Comparison of ENCODE assay signal across 15 cellular contexts in genomic region chr1:97277891-97278662, GRCh38.
A peak's percentile ranks its signal among the peaks of the same experiment; 100 is the strongest.
DNase-seq lines count a peak whose midpoint lies in the region; ATAC-seq and TF ChIP-seq lines count a peak whose summit lies in the region.
"Had no signal": no experiment of that assay in that cellular context is flagged by ENCODE, and none has a peak within 500 bp of the region (broad histone marks: within the 10 kb centered on the region; RNA-seq: fewer than 3 reads in every experiment).

No MANE protein-coding gene starts in this region.

- no peaks in the 10 kb centered on the region for H4K20me1 ChIP-seq in osteoblast (ENCODE audit: insufficient read depth, low read length)

- H3K4me1 ChIP-seq in osteoblast (ENCODE audit: insufficient read depth, low read length) = peaks cover 7% of the 10 kb centered on the region

- no peak overlapping the region for H2AFZ ChIP-seq in osteoblast (ENCODE audit: low read length)

- peak overlapping the region; percentile 89 for H3K27ac ChIP-seq in epithelial cell of prostate
- H3K27ac ChIP-seq in osteoblast (ENCODE audit: low read depth, low read length) = peak overlapping the region; percentile 41

- TF ChIP-seq CTCF in osteoblast (IDR thresholded peaks at IDR 0.05; ENCODE audit: extremely low read depth, low read depth, low read length) = no peak

- ATAC-seq in HG02885 (IDR thresholded peaks at IDR 0.05; ENCODE audit: poor library complexity, unreplicated experiment) (no peak), HG02798 (IDR thresholded peaks at IDR 0.05; ENCODE audit: poor library complexity, unreplicated experiment) (no peak)
- ATAC-seq: stimulated activated memory B cell treated with anti-CD40 and anti-IgM and Interleukin-4, amounts not matched to agents 10 μg/mL and 1 μg/mL and 100 μg/mL, for 72 hours had no signal

- H3K4me2 ChIP-seq in osteoblast (ENCODE audit: insufficient read depth, low read length) = no peak overlapping the region

- no peaks in the 10 kb centered on the region for H3K36me3 ChIP-seq in osteoblast (ENCODE audit: insufficient read depth, low read length)

- no peaks in the 10 kb centered on the region for H3K9me3 ChIP-seq in osteoblast (ENCODE audit: low read depth, low read length)

- DNase-seq in DMS53 (lab: John Stamatoyannopoulos, UW) (peak; percentile 95), M059J (ENCODE audit: low read depth) (peak; percentile 87), epithelial cell of prostate (ENCODE audit: low read depth, low spot score) (peak; percentile 75), osteoblast (ENCODE audit: insufficient read length, low spot score, missing footprints) (no peak), 8988T (no peak), NCI-H1105 treated with DMSO at 0.1 percent for 48 hours (lab: John Stamatoyannopoulos, UW) (no peak)
- DNase-seq: activated effector memory CD4-positive, alpha-beta T cell treated with anti-CD3 and anti-CD28 coated beads, Interleukin-2, amount 50 U/mL, for 16 hours; effector CD8-positive, alpha-beta T cell; GDM1; KG1; NCI-H69; T-helper 9 cell had no signal

- no peaks in the 10 kb centered on the region for H3K27me3 ChIP-seq in osteoblast (ENCODE audit: insufficient read depth, low read length)

- H3K79me2 ChIP-seq in osteoblast (ENCODE audit: insufficient read depth, low read length) = no peaks in the 10 kb centered on the region

- no peak overlapping the region for H3K4me3 ChIP-seq in osteoblast (ENCODE audit: insufficient read depth, low read length)

Comparison
In these comparisons a context has a peak if more than half of its experiments do, and no peak if none do; other contexts are left out.
1. DNase-seq: peak in DMS53 (single experiment), M059J (single experiment) and epithelial cell of prostate (single experiment); none in osteoblast (single experiment), 8988T (single experiment) and NCI-H1105 treated with DMSO at 0.1 percent for 48 hours (single experiment).